In genomic region chr7:112726076-112726475, GRCh38 we compare ENCODE assay signal across 19 cellular contexts.
"Had no signal": no experiment of that assay in that cellular context is flagged by ENCODE, and none has a peak within 500 bp of the region (broad histone marks: within the 10 kb centered on the region; RNA-seq: fewer than 3 reads in every experiment).

No MANE protein-coding gene starts in this region.

- H3K9me3 ChIP-seq: prostate gland had no signal

- H3K27me3 ChIP-seq: adrenal gland, cardiac muscle cell, hepatocyte, tibial artery had no signal

- ATAC-seq: activated CD8-positive, alpha-beta T cell treated with anti-CD3 and anti-CD28 coated beads for 36 hours; activated T-cell treated with anti-CD3 and anti-CD28 coated beads, Interleukin-2, amount 50 U/mL, for 4 hours; esophagus mucosa; natural killer cell treated with Interleukin-12 subunit alpha and Interleukin-12 subunit beta and Interleukin-15 and Interleukin-18, amount 100 ng/mL, for 72 hours; right cardiac atrium had no signal

- H3K79me2 ChIP-seq: hepatocyte had no signal

- H3K27ac ChIP-seq: adrenal gland, cardiac muscle cell, hepatocyte, prostate gland, tibial artery had no signal

- H3K36me3 ChIP-seq: adrenal gland, cardiac muscle cell, prostate gland, tibial artery had no signal

- H3K4me3 ChIP-seq: adrenal gland, cardiac muscle cell, hepatocyte, prostate gland, tibial artery had no signal

- H3K4me2 ChIP-seq: hepatocyte had no signal

- H3K4me1 ChIP-seq: adrenal gland, prostate gland, tibial artery had no signal

- DNase-seq: activated B cell treated with CpG ODN at 0.5 μM for 24 hours; activated CD4-positive, alpha-beta T cell treated with anti-CD3 and anti-CD28 coated beads for 48 hours; activated CD8-positive, alpha-beta T cell treated with anti-CD3 and anti-CD28 coated beads for 36 hours; activated effector memory CD4-positive, alpha-beta T cell treated with Interleukin-2 at 50 U/mL for 16 hours; activated T-cell treated with anti-CD3 and anti-CD28 coated beads, Interleukin-2, amount 50 U/mL, for 4 hours; adrenal gland; mesendoderm; right cardiac atrium; small intestine; stimulated activated CD4-positive, alpha-beta T cell treated with anti-CD3 and anti-CD28 coated beads, Interleukin-4, amount 100 ng/mL, for 24 hours; stimulated activated naive CD4-positive, alpha-beta T cell; tibial artery had no signal

- FAIRE-seq: small intestine, TTC549, urothelium cell line had no signal

- H2AFZ ChIP-seq: hepatocyte had no signal
